19 cellular contexts compared by ENCODE assay signal in the genomic region with DNA sequence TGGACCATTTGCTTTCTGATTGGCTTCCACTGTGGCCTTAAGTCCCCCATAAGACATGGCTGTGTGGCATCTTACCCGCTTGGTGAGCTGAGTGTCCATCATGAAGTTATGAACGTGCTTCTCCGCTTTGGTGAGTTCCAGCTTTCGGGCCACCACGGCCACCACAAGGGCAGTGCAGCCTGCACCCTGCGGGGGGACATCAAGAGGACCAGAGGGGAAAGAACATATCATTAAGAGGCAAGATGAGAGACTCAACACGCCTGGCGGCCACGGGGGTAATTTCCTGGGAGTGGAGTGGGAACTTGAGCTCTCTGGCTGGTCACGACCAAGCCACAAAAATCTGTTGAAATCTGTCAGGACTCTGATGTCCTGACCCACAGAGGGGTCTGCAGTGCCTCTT.
A peak's percentile ranks its signal among the peaks of the same experiment; 100 is the strongest.
DNase-seq lines count a peak whose midpoint lies in the region; ATAC-seq and TF ChIP-seq lines count a peak whose summit lies in the region.
"Had no signal": no experiment of that assay in that cellular context is flagged by ENCODE, and none has a peak within 500 bp of the region (broad histone marks: within the 10 kb centered on the region; RNA-seq: fewer than 3 reads in every experiment).

No MANE protein-coding gene starts in this region.

- no peaks in the 10 kb centered on the region for H3K9me3 Mint-ChIP-seq in activated naive CD8-positive, alpha-beta T cell (ENCODE audit: low read depth)
- H3K9me3 Mint-ChIP-seq in activated naive CD8-positive, alpha-beta T cell treated with anti-CD3 and anti-CD28 coated beads, Interleukin-2, amount 50 U/mL, for 24 hours: no peaks in the 10 kb centered on the region

- H3K36me3 ChIP-seq in rectal smooth muscle tissue (ENCODE audit: control insufficient read depth, insufficient read depth, low read length): no peaks in the 10 kb centered on the region
- H3K36me3 ChIP-seq: HAP-1 had no signal

- DNase-seq in activated naive CD8-positive, alpha-beta T cell treated with anti-CD3 and anti-CD28 coated beads, Interleukin-2, amount 50 U/mL, for 24 hours: no peak
- DNase-seq in dorsolateral prefrontal cortex (no peak), AG08395 (ENCODE audit: low spot score) (no peak)
- DNase-seq in stimulated activated CD4-positive, alpha-beta T cell treated with anti-CD3 and anti-CD28 coated beads, Interleukin-4, amount 100 ng/mL, for 1 hour: no peak
- DNase-seq: DMS153, GM23248, IMR-90, NCI-H1417 treated with DMSO at 0.1 percent for 48 hours, NCI-H187 treated with DMSO at 0.1 percent for 48 hours, NCI-H226, NCI-H524, NCI-H82, SHP77 had no signal

- H3K4me1 ChIP-seq in rectal smooth muscle tissue (ENCODE audit: control insufficient read depth, insufficient read depth, low read length): peaks cover 42% of the 10 kb centered on the region

- H3K9ac ChIP-seq in rectal smooth muscle tissue (ENCODE audit: low read length): no peak overlapping the region
- H3K9ac ChIP-seq: GM23248 had no signal

- H3K27me3 Mint-ChIP-seq in activated naive CD8-positive, alpha-beta T cell: peaks cover 1% of the 10 kb centered on the region
- peaks cover 2% of the 10 kb centered on the region for H3K27me3 Mint-ChIP-seq in activated naive CD8-positive, alpha-beta T cell treated with anti-CD3 and anti-CD28 coated beads, Interleukin-2, amount 50 U/mL, for 24 hours

- H3K4me3 ChIP-seq in dorsolateral prefrontal cortex: no peak overlapping the region
- H3K4me3 ChIP-seq in rectal smooth muscle tissue (ENCODE audit: low read length): no peak overlapping the region
- H3K4me3 ChIP-seq: GM12878, GM23248, HAP-1 had no signal

- H3K4me1 Mint-ChIP-seq in activated naive CD8-positive, alpha-beta T cell (ENCODE audit: low read depth): peaks cover 25% of the 10 kb centered on the region
- peaks cover 37% of the 10 kb centered on the region for H3K4me1 Mint-ChIP-seq in activated naive CD8-positive, alpha-beta T cell treated with anti-CD3 and anti-CD28 coated beads, Interleukin-2, amount 50 U/mL, for 24 hours

- H3K27ac Mint-ChIP-seq in activated naive CD8-positive, alpha-beta T cell: peak overlapping the region; percentile 61
- H3K27ac Mint-ChIP-seq in activated naive CD8-positive, alpha-beta T cell treated with anti-CD3 and anti-CD28 coated beads, Interleukin-2, amount 50 U/mL, for 24 hours: no peak overlapping the region

- H3K27me3 ChIP-seq in dorsolateral prefrontal cortex (no peaks in the 10 kb centered on the region), rectal smooth muscle tissue (ENCODE audit: control insufficient read depth, insufficient read depth, low read length) (no peaks in the 10 kb centered on the region)

- no peak for TF ChIP-seq CTCF in dorsolateral prefrontal cortex (IDR thresholded peaks at IDR 0.05 in 54 of 56, conservative IDR thresholded peaks at IDR 0.05 in 2 of 56; ENCODE audit: low read depth in 1 of 56, partially characterized antibody in 56 of 56)

- no peak for ATAC-seq in activated naive CD8-positive, alpha-beta T cell treated with anti-CD3 and anti-CD28 coated beads, Interleukin-2, amount 50 U/mL, for 24 hours
- ATAC-seq in GM19351 (IDR thresholded peaks at IDR 0.05; ENCODE audit: unreplicated experiment): no peak

- H3K27ac ChIP-seq in dorsolateral prefrontal cortex (peak overlapping the region in 43 of 59 donors; percentile 5 to 88 (median 61)), rectal smooth muscle tissue (ENCODE audit: low read depth, low read length) (peak overlapping the region; percentile 14)
- H3K27ac ChIP-seq: C4-2B, GM23248 had no signal

- H3K4me3 Mint-ChIP-seq in activated naive CD8-positive, alpha-beta T cell: no peak overlapping the region
- H3K4me3 Mint-ChIP-seq in activated naive CD8-positive, alpha-beta T cell treated with anti-CD3 and anti-CD28 coated beads, Interleukin-2, amount 50 U/mL, for 24 hours: no peak overlapping the region

- no peaks in the 10 kb centered on the region for H3K36me3 Mint-ChIP-seq in activated naive CD8-positive, alpha-beta T cell
- no peaks in the 10 kb centered on the region for H3K36me3 Mint-ChIP-seq in activated naive CD8-positive, alpha-beta T cell treated with anti-CD3 and anti-CD28 coated beads, Interleukin-2, amount 50 U/mL, for 24 hours (ENCODE audit: low read depth)

- intact Hi-C loops in dorsolateral prefrontal cortex (cut with DNase I): no loop called here
